21 cellular contexts compared by ENCODE assay signal in the genomic region with DNA sequence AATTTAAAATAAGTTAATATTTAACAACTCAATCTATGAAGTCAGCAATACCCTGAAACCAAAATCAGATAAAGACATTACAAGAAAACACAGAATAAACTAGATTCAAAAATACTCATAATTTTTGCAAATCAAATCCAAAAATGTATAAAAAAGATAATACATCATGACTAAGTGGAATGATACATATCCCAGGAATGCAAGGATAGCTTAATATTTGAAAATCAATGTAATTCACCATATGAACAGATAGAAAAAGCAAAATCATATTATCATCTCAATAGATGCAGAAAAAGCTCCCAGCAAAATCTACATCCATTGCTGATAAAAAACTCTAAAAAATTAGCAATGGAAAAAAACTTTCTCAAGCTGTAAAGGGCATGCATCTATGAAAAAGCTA.
DNase-seq lines count a peak whose midpoint lies in the region; ATAC-seq lines count a peak whose summit lies in the region.
"Had no signal": no experiment of that assay in that cellular context is flagged by ENCODE, and none has a peak within 500 bp of the region (broad histone marks: within the 10 kb centered on the region; RNA-seq: fewer than 3 reads in every experiment).

No MANE protein-coding gene starts in this region.

- H3K36me3 ChIP-seq in adipocyte (ENCODE audit: control insufficient read depth, insufficient read depth, low read length, severe bottlenecking) = peaks cover 23% of the 10 kb centered on the region
- H3K36me3 ChIP-seq: BE2C had no signal

- H3K4me1 ChIP-seq in adipocyte (ENCODE audit: control insufficient read depth, insufficient read depth, low read length) = no peaks in the 10 kb centered on the region
- H3K4me1 ChIP-seq: BE2C, BLaER1 had no signal

- no peaks in the 10 kb centered on the region for H3K27me3 ChIP-seq in adipocyte (replicated peaks; ENCODE audit: control insufficient read depth, insufficient read depth, low read length)
- H3K27me3 ChIP-seq: BE2C, BLaER1 had no signal

- DNase-seq in ELR (ENCODE audit: low read depth) = peak; percentile 17
- no peak for DNase-seq in adipocyte (ENCODE audit: low read depth)
- DNase-seq in stimulated activated CD4-positive, alpha-beta T cell treated with anti-CD3 and anti-CD28 coated beads, Interleukin-12 subunit alpha, Interleukin-12 subunit beta, amount 100 ng/mL, for 4 hours = no peak
- no peak for DNase-seq in stimulated activated naive CD8-positive, alpha-beta T cell treated with anti-CD3 and anti-CD28 coated beads, Interleukin-15, Interleukin-2, amounts not matched to agents 100 U/mL and 50 U/mL, for 24 hours
- no peak for DNase-seq in A172 (ENCODE audit: low spot score)
- DNase-seq: 8988T; ACHN; BE2C; C1 segment of cervical spinal cord; CD4-positive, alpha-beta memory T cell; CD4-positive, CD25-positive, alpha-beta regulatory T cell; CD8-positive, alpha-beta memory T cell; COR-L47; DMS 273 treated with DMSO at 0.1 percent for 48 hours; DMS153; DMS53; DMS79; DND-41; EL; GF-D8 had no signal

- H3K4me3 ChIP-seq in adipocyte (ENCODE audit: low read length) = peak overlapping the region; percentile 25
- H3K4me3 ChIP-seq: BLaER1 had no signal

- peaks cover 16% of the 10 kb centered on the region for H3K9me3 ChIP-seq in adipocyte (ENCODE audit: control insufficient read depth, low read length)
- H3K9me3 ChIP-seq: BE2C had no signal

- no peak overlapping the region for H3K9ac ChIP-seq in adipocyte (ENCODE audit: low read length)
- H3K9ac ChIP-seq: BLaER1 had no signal

- ATAC-seq in stimulated activated naive CD8-positive, alpha-beta T cell treated with anti-CD3 and anti-CD28 coated beads, Interleukin-15, Interleukin-2, amounts not matched to agents 100 U/mL and 50 U/mL, for 24 hours = no peak
